In genomic region chr2:69556008-69556407, GRCh38 we compare ENCODE assay signal across 15 cellular contexts.
A peak's percentile ranks its signal among the peaks of the same experiment; 100 is the strongest.
DNase-seq lines count a peak whose midpoint lies in the region; ATAC-seq and TF ChIP-seq lines count a peak whose summit lies in the region.
"Had no signal": no experiment of that assay in that cellular context is flagged by ENCODE, and none has a peak within 500 bp of the region (broad histone marks: within the 10 kb centered on the region; RNA-seq: fewer than 3 reads in every experiment).

No MANE protein-coding gene starts in this region.

- no peak overlapping the region for H3K27ac ChIP-seq in CD8-positive, alpha-beta T cell (ENCODE audit: low read depth, low read length)
- H3K27ac ChIP-seq in MM.1S (ENCODE audit: low read length) = no peak overlapping the region
- H3K27ac ChIP-seq: A549, KMS-11, PC-9 had no signal

- no peak overlapping the region for H2AFZ ChIP-seq in MM.1S (ENCODE audit: low read length)
- H2AFZ ChIP-seq: PC-9 had no signal

- H3K79me2 ChIP-seq in MM.1S (ENCODE audit: low read length) = 0 out of 2 replicates have a peak, but pooled peaks cover 3% of the 10 kb centered on the region

- peaks cover 37% of the 10 kb centered on the region for H3K36me3 Mint-ChIP-seq in activated CD8-positive, alpha-beta T cell treated with anti-CD3 and anti-CD28 coated beads for 36 hours (ENCODE audit: low read depth)
- peaks cover 34% of the 10 kb centered on the region for H3K36me3 Mint-ChIP-seq in activated CD8-positive, alpha-beta T cell treated with anti-CD3 and anti-CD28 coated beads, Interleukin-2, amount 10 ng/mL, durations not matched to agents 7 days and 5 days (ENCODE audit: low read depth)
- H3K36me3 Mint-ChIP-seq in CD8-positive, alpha-beta T cell = peaks cover 53% of the 10 kb centered on the region
- H3K36me3 Mint-ChIP-seq in activated naive CD8-positive, alpha-beta T cell treated with anti-CD3 and anti-CD28 coated beads, Interleukin-2, amount 50 U/mL, for 24 hours (ENCODE audit: low read depth) = peaks cover 12% of the 10 kb centered on the region
- H3K36me3 Mint-ChIP-seq in nephron progenitor cell (ENCODE audit: low read depth) = peaks cover 21% of the 10 kb centered on the region

- H3K4me1 ChIP-seq in CD8-positive, alpha-beta T cell (ENCODE audit: insufficient read depth, low read length) = peaks cover 64% of the 10 kb centered on the region
- H3K4me1 ChIP-seq in MM.1S (ENCODE audit: low read length) = no peaks in the 10 kb centered on the region

- H3K4me1 Mint-ChIP-seq in activated CD8-positive, alpha-beta T cell treated with anti-CD3 and anti-CD28 coated beads for 36 hours (ENCODE audit: low read depth) = peaks cover 66% of the 10 kb centered on the region
- H3K4me1 Mint-ChIP-seq in activated CD8-positive, alpha-beta T cell treated with anti-CD3 and anti-CD28 coated beads, Interleukin-2, amount 10 ng/mL, durations not matched to agents 7 days and 5 days (ENCODE audit: low read depth) = peaks cover 41% of the 10 kb centered on the region
- peaks cover 79% of the 10 kb centered on the region for H3K4me1 Mint-ChIP-seq in CD8-positive, alpha-beta T cell (ENCODE audit: low read depth)
- H3K4me1 Mint-ChIP-seq in activated naive CD8-positive, alpha-beta T cell treated with anti-CD3 and anti-CD28 coated beads, Interleukin-2, amount 50 U/mL, for 24 hours = peaks cover 58% of the 10 kb centered on the region
- peaks cover 6% of the 10 kb centered on the region for H3K4me1 Mint-ChIP-seq in nephron progenitor cell

- no peaks in the 10 kb centered on the region for H3K27me3 ChIP-seq in CD8-positive, alpha-beta T cell (ENCODE audit: insufficient read depth, low read length)
- no peaks in the 10 kb centered on the region for H3K27me3 ChIP-seq in MM.1S (replicated peaks; ENCODE audit: insufficient read depth, low read length)
- H3K27me3 ChIP-seq: MG63 had no signal

- no peak overlapping the region for H3K9ac ChIP-seq in MM.1S (ENCODE audit: low read length)
- H3K9ac ChIP-seq: KMS-11 had no signal

- H3K9me3 Mint-ChIP-seq in activated CD8-positive, alpha-beta T cell treated with anti-CD3 and anti-CD28 coated beads for 36 hours = no peaks in the 10 kb centered on the region
- H3K9me3 Mint-ChIP-seq in activated CD8-positive, alpha-beta T cell treated with anti-CD3 and anti-CD28 coated beads, Interleukin-2, amount 10 ng/mL, durations not matched to agents 7 days and 5 days (ENCODE audit: insufficient read depth) = no peaks in the 10 kb centered on the region
- H3K9me3 Mint-ChIP-seq in CD8-positive, alpha-beta T cell = no peaks in the 10 kb centered on the region
- H3K9me3 Mint-ChIP-seq in activated naive CD8-positive, alpha-beta T cell treated with anti-CD3 and anti-CD28 coated beads, Interleukin-2, amount 50 U/mL, for 24 hours = no peaks in the 10 kb centered on the region
- H3K9me3 Mint-ChIP-seq in nephron progenitor cell = no peaks in the 10 kb centered on the region

- intact Hi-C loops in activated CD8-positive, alpha-beta T cell treated with anti-CD3 and anti-CD28 coated beads for 36 hours (cut with micrococcal nuclease) = loop anchor here (2.0 kb wide), 1 partner anchor 27 kb away; no protein-coding TSS in a partner anchor
- intact Hi-C loops in CD8-positive, alpha-beta T cell (cut with DNase I, micrococcal nuclease) = no loop called here

- H3K36me3 ChIP-seq in CD8-positive, alpha-beta T cell (ENCODE audit: insufficient read depth, low read length) = peaks cover 10% of the 10 kb centered on the region
- H3K36me3 ChIP-seq in MM.1S (replicated peaks; ENCODE audit: insufficient read depth, low read length) = no peaks in the 10 kb centered on the region

- H3K9me2 ChIP-seq in MM.1S (replicated peaks; ENCODE audit: insufficient read depth, low read length) = no peaks in the 10 kb centered on the region

- no peaks in the 10 kb centered on the region for H3K9me3 ChIP-seq in CD8-positive, alpha-beta T cell (ENCODE audit: low read length)
- H3K9me3 ChIP-seq in MM.1S (replicated peaks; ENCODE audit: insufficient read depth, low read length) = no peaks in the 10 kb centered on the region
- H3K9me3 ChIP-seq: A549, MG63 had no signal

- TF ChIP-seq CTCF in activated CD8-positive, alpha-beta T cell treated with anti-CD3 and anti-CD28 coated beads for 36 hours (IDR thresholded peaks at IDR 0.05) = no peak
- no peak for TF ChIP-seq CTCF in CD8-positive, alpha-beta T cell (IDR thresholded peaks at IDR 0.05)
- no peak for TF ChIP-seq CTCF in nephron progenitor cell (IDR thresholded peaks at IDR 0.05)
- TF ChIP-seq CTCF in MM.1S (IDR thresholded peaks at IDR 0.05; ENCODE audit: low read length) = no peak

- ATAC-seq in activated CD8-positive, alpha-beta T cell treated with anti-CD3 and anti-CD28 coated beads for 36 hours = no peak
- no peak for ATAC-seq in activated CD8-positive, alpha-beta T cell treated with anti-CD3 and anti-CD28 coated beads, Interleukin-2, amount 10 ng/mL, durations not matched to agents 7 days and 5 days
- ATAC-seq in CD8-positive, alpha-beta T cell = no peak
- no peak for ATAC-seq in activated naive CD8-positive, alpha-beta T cell treated with anti-CD3 and anti-CD28 coated beads, Interleukin-2, amount 50 U/mL, for 24 hours
- no peak for ATAC-seq in HG02642 (IDR thresholded peaks at IDR 0.05; ENCODE audit: poor library complexity, unreplicated experiment)
- ATAC-seq: A549 had no signal

- no peak overlapping the region for H3K4me2 ChIP-seq in MM.1S (ENCODE audit: low read depth, low read length)
- H3K4me2 ChIP-seq: A549, KMS-11, PC-9 had no signal

- peak overlapping the region; percentile 49 for H3K27ac Mint-ChIP-seq in activated CD8-positive, alpha-beta T cell treated with anti-CD3 and anti-CD28 coated beads for 36 hours
- no peak overlapping the region for H3K27ac Mint-ChIP-seq in activated CD8-positive, alpha-beta T cell treated with anti-CD3 and anti-CD28 coated beads, Interleukin-2, amount 10 ng/mL, durations not matched to agents 7 days and 5 days
- H3K27ac Mint-ChIP-seq in CD8-positive, alpha-beta T cell = peak overlapping the region; percentile 74
- peak overlapping the region; percentile 43 for H3K27ac Mint-ChIP-seq in activated naive CD8-positive, alpha-beta T cell treated with anti-CD3 and anti-CD28 coated beads, Interleukin-2, amount 50 U/mL, for 24 hours
- H3K27ac Mint-ChIP-seq in nephron progenitor cell = peak overlapping the region; percentile 64

- no peak for DNase-seq in activated CD8-positive, alpha-beta T cell treated with anti-CD3 and anti-CD28 coated beads for 36 hours
- no peak for DNase-seq in activated CD8-positive, alpha-beta T cell treated with anti-CD3 and anti-CD28 coated beads, Interleukin-2, amount 10 ng/mL, durations not matched to agents 7 days and 5 days
- no peak for DNase-seq in CD8-positive, alpha-beta T cell
- no peak for DNase-seq in activated naive CD8-positive, alpha-beta T cell treated with anti-CD3 and anti-CD28 coated beads, Interleukin-2, amount 50 U/mL, for 24 hours
- DNase-seq in nephron progenitor cell (no peak), MM.1S (no peak), Ammon's horn (ENCODE audit: low spot score) (no peak)
- DNase-seq: DMS 273 treated with DMSO at 0.1 percent for 48 hours, MG63, NCI-H1105, NCI-H187, PC-9 had no signal

- H4K20me1 ChIP-seq in MM.1S (ENCODE audit: insufficient read depth, low read length) = no peaks in the 10 kb centered on the region

- H3K4me3 ChIP-seq in CD8-positive, alpha-beta T cell (ENCODE audit: low read depth, low read length) = no peak overlapping the region
- H3K4me3 ChIP-seq in MM.1S (ENCODE audit: low read length) = no peak overlapping the region
- H3K4me3 ChIP-seq: A549, MG63, PC-9 had no signal

- no peaks in the 10 kb centered on the region for H3K27me3 Mint-ChIP-seq in activated CD8-positive, alpha-beta T cell treated with anti-CD3 and anti-CD28 coated beads for 36 hours
- no peaks in the 10 kb centered on the region for H3K27me3 Mint-ChIP-seq in activated CD8-positive, alpha-beta T cell treated with anti-CD3 and anti-CD28 coated beads, Interleukin-2, amount 10 ng/mL, durations not matched to agents 7 days and 5 days (ENCODE audit: low read depth)
- no peaks in the 10 kb centered on the region for H3K27me3 Mint-ChIP-seq in CD8-positive, alpha-beta T cell (ENCODE audit: low read depth)
- H3K27me3 Mint-ChIP-seq in activated naive CD8-positive, alpha-beta T cell treated with anti-CD3 and anti-CD28 coated beads, Interleukin-2, amount 50 U/mL, for 24 hours = no peaks in the 10 kb centered on the region
- peaks cover 3% of the 10 kb centered on the region for H3K27me3 Mint-ChIP-seq in nephron progenitor cell (ENCODE audit: low read depth, poor library complexity)

- CTCF ChIA-PET in activated CD8-positive, alpha-beta T cell treated with anti-CD3 and anti-CD28 coated beads for 36 hours (lab: Charles Lee) = interaction anchor here (1.7 to 3.0 kb wide), 2 partner anchors 9 to 169 kb away, joined by 11 to 13 read pairs; no protein-coding TSS in a partner anchor
- CTCF ChIA-PET in activated CD8-positive, alpha-beta T cell treated with anti-CD3 and anti-CD28 coated beads, Interleukin-2, amount 10 ng/mL, durations not matched to agents 7 days and 5 days (lab: Charles Lee) = interaction anchor here (1.5 kb wide), 1 partner anchor 9 kb away, joined by 16 read pairs; no protein-coding TSS in a partner anchor
- CTCF ChIA-PET in CD8-positive, alpha-beta T cell (lab: Charles Lee) = interaction anchor here (1.0 to 1.2 kb wide), 3 partner anchors 9 to 260 kb away, joined by 3 to 8 read pairs (median 4); no protein-coding TSS in a partner anchor

- H3F3A ChIP-seq in MM.1S (ENCODE audit: insufficient read depth, low read length) = no peaks in the 10 kb centered on the region

- no peak overlapping the region for H3K4me3 Mint-ChIP-seq in activated CD8-positive, alpha-beta T cell treated with anti-CD3 and anti-CD28 coated beads for 36 hours
- no peak overlapping the region for H3K4me3 Mint-ChIP-seq in activated CD8-positive, alpha-beta T cell treated with anti-CD3 and anti-CD28 coated beads, Interleukin-2, amount 10 ng/mL, durations not matched to agents 7 days and 5 days
- H3K4me3 Mint-ChIP-seq in CD8-positive, alpha-beta T cell = no peak overlapping the region
- H3K4me3 Mint-ChIP-seq in activated naive CD8-positive, alpha-beta T cell treated with anti-CD3 and anti-CD28 coated beads, Interleukin-2, amount 50 U/mL, for 24 hours = no peak overlapping the region
- H3K4me3 Mint-ChIP-seq in nephron progenitor cell = no peak overlapping the region

- POLR2A ChIA-PET in activated CD8-positive, alpha-beta T cell treated with anti-CD3 and anti-CD28 coated beads for 36 hours (lab: Charles Lee) = no interaction called here
- POLR2A ChIA-PET in activated CD8-positive, alpha-beta T cell treated with anti-CD3 and anti-CD28 coated beads, Interleukin-2, amount 10 ng/mL, durations not matched to agents 7 days and 5 days (lab: Charles Lee) = no interaction called here
- POLR2A ChIA-PET in CD8-positive, alpha-beta T cell (lab: Charles Lee) = no interaction called here
